In the genomic region with DNA sequence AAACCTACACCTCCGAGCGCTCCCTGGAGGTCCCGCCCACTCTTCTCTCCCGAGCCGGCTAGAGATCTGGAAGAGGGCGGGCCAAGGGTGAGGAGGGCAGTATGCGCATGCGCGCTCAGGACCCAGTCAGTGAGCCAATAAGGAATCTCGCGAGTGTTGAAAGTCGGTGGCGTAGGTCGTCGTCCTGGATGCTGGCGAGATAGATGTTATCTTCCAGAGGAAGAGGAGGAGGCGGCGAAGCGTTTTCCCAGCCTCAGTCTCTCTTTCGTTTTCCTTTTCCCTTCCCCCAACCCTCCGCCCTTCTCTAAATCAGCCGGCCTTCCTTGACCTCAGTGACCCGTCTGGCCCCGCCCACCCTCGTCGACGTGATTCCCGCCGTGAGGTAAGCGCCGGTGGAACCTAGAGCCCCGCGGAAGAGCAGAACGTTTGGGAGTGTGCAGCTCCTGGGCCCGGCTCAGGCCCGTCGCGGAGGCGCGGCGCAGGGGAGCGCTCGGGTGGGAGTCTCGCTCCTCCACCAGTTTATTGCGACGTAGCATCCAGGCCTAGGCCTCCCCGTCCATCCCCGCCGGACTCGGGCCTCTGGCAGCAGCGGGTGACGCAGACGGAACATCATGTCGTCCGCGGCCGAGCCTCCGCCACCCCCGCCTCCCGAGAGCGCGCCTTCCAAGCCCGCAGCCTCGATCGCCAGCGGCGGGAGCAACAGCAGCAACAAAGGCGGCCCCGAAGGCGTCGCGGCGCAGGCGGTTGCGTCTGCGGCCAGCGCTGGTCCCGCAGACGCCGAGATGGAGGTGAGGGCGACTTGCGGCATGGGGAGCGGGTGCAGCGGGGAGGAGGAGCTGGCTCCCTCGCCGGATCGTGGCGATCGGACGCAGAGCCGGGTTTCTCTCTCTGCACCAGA, we compare ENCODE assay signal across 1 cellular context.
A peak's percentile ranks its signal among the peaks of the same experiment; 100 is the strongest.
TF ChIP-seq lines count a peak whose summit lies in the region.

A gene with protein sequence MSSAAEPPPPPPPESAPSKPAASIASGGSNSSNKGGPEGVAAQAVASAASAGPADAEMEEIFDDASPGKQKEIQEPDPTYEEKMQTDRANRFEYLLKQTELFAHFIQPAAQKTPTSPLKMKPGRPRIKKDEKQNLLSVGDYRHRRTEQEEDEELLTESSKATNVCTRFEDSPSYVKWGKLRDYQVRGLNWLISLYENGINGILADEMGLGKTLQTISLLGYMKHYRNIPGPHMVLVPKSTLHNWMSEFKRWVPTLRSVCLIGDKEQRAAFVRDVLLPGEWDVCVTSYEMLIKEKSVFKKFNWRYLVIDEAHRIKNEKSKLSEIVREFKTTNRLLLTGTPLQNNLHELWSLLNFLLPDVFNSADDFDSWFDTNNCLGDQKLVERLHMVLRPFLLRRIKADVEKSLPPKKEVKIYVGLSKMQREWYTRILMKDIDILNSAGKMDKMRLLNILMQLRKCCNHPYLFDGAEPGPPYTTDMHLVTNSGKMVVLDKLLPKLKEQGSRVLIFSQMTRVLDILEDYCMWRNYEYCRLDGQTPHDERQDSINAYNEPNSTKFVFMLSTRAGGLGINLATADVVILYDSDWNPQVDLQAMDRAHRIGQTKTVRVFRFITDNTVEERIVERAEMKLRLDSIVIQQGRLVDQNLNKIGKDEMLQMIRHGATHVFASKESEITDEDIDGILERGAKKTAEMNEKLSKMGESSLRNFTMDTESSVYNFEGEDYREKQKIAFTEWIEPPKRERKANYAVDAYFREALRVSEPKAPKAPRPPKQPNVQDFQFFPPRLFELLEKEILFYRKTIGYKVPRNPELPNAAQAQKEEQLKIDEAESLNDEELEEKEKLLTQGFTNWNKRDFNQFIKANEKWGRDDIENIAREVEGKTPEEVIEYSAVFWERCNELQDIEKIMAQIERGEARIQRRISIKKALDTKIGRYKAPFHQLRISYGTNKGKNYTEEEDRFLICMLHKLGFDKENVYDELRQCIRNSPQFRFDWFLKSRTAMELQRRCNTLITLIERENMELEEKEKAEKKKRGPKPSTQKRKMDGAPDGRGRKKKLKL (plus strand): TSS at position 389 of the 898 bp plus-strand sequence. CDS start 223 bp downstream, at position 612.

TF ChIP-seq in HEK293, 187 proteins besides CTCF, POLR2A, EP300 and RAD21 (continued from another document and continues in another):
- TF ChIP-seq, protein P1, sequence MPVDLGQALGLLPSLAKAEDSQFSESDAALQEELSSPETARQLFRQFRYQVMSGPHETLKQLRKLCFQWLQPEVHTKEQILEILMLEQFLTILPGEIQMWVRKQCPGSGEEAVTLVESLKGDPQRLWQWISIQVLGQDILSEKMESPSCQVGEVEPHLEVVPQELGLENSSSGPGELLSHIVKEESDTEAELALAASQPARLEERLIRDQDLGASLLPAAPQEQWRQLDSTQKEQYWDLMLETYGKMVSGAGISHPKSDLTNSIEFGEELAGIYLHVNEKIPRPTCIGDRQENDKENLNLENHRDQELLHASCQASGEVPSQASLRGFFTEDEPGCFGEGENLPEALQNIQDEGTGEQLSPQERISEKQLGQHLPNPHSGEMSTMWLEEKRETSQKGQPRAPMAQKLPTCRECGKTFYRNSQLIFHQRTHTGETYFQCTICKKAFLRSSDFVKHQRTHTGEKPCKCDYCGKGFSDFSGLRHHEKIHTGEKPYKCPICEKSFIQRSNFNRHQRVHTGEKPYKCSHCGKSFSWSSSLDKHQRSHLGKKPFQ (tag by site-specific recombination; IDR thresholded peaks at IDR 0.05) = no peak
- TF ChIP-seq HOXC10 (CRISPR knock-in tag; IDR thresholded peaks at IDR 0.05) = no peak
- no peak for TF ChIP-seq ZNF266 (tag by site-specific recombination; IDR thresholded peaks at IDR 0.05; ENCODE audit: low read depth)
- no peak for TF ChIP-seq WT1 (tag by site-specific recombination; IDR thresholded peaks at IDR 0.05)
- TF ChIP-seq ZNF221 (tag by site-specific recombination; IDR thresholded peaks at IDR 0.05; ENCODE audit: borderline replicate concordance) = no peak
- no peak for TF ChIP-seq ZNF791 (tag by site-specific recombination; IDR thresholded peaks at IDR 0.05)
- TF ChIP-seq KLF1 (tag by site-specific recombination; IDR thresholded peaks at IDR 0.05) = peak; percentile 24; the same call in 1 of the 2 replicates
- TF ChIP-seq KLF16 (tag by site-specific recombination; IDR thresholded peaks at IDR 0.05) = peak; percentile 68; the same call in 1 of the 2 replicates
- TF ChIP-seq, protein P2, sequence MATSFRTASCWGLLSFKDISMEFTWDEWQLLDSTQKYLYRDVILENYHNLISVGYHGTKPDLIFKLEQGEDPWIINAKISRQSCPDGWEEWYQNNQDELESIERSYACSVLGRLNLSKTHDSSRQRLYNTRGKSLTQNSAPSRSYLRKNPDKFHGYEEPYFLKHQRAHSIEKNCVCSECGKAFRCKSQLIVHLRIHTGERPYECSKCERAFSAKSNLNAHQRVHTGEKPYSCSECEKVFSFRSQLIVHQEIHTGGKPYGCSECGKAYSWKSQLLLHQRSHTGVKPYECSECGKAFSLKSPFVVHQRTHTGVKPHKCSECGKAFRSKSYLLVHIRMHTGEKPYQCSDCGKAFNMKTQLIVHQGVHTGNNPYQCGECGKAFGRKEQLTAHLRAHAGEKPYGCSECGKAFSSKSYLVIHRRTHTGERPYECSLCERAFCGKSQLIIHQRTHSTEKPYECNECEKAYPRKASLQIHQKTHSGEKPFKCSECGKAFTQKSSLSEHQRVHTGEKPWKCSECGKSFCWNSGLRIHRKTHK (tag by site-specific recombination; IDR thresholded peaks at IDR 0.05) = no peak
- TF ChIP-seq, protein P3, sequence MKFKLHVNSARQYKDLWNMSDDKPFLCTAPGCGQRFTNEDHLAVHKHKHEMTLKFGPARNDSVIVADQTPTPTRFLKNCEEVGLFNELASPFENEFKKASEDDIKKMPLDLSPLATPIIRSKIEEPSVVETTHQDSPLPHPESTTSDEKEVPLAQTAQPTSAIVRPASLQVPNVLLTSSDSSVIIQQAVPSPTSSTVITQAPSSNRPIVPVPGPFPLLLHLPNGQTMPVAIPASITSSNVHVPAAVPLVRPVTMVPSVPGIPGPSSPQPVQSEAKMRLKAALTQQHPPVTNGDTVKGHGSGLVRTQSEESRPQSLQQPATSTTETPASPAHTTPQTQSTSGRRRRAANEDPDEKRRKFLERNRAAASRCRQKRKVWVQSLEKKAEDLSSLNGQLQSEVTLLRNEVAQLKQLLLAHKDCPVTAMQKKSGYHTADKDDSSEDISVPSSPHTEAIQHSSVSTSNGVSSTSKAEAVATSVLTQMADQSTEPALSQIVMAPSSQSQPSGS (tag by site-specific recombination; IDR thresholded peaks at IDR 0.05; ENCODE audit: low read depth) = 0 out of 2 replicates have a peak, but pooled peaks have one; percentile 33
- no peak for TF ChIP-seq ZNF785 (tag by site-specific recombination; IDR thresholded peaks at IDR 0.05)
- no peak for TF ChIP-seq ZNF768 (tag by site-specific recombination; IDR thresholded peaks at IDR 0.05)
- TF ChIP-seq, protein P4, sequence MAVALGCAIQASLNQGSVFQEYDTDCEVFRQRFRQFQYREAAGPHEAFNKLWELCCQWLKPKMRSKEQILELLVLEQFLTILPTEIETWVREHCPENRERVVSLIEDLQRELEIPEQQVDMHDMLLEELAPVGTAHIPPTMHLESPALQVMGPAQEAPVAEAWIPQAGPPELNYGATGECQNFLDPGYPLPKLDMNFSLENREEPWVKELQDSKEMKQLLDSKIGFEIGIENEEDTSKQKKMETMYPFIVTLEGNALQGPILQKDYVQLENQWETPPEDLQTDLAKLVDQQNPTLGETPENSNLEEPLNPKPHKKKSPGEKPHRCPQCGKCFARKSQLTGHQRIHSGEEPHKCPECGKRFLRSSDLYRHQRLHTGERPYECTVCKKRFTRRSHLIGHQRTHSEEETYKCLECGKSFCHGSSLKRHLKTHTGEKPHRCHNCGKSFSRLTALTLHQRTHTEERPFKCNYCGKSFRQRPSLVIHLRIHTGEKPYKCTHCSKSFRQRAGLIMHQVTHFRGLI (tag by site-specific recombination; IDR thresholded peaks at IDR 0.05) = no peak
- no peak for TF ChIP-seq ZBTB7A (tag by site-specific recombination; IDR thresholded peaks at IDR 0.05; ENCODE audit: low read depth)
- no peak; the same call in 1 of the 2 replicates for TF ChIP-seq ZBTB48 (tag by site-specific recombination; IDR thresholded peaks at IDR 0.05)
- TF ChIP-seq ZNF544 (tag by site-specific recombination; IDR thresholded peaks at IDR 0.05) = no peak
- TF ChIP-seq ZBTB20 (tag by site-specific recombination; IDR thresholded peaks at IDR 0.05) = peak; percentile 34; the same call in 1 of the 2 replicates
- peak; percentile 94; the same call in 1 of the 2 replicates for TF ChIP-seq ZNF777 (tag by site-specific recombination; IDR thresholded peaks at IDR 0.05; ENCODE audit: borderline replicate concordance)
- peak; percentile 52; the same call in 1 of the 2 replicates for TF ChIP-seq ZSCAN30 (tag by site-specific recombination; IDR thresholded peaks at IDR 0.05)
- no peak for TF ChIP-seq ZNF292 (tag by site-specific recombination; IDR thresholded peaks at IDR 0.05; ENCODE audit: borderline replicate concordance, low read depth)
- no peak for TF ChIP-seq ZNF555 (tag by site-specific recombination; conservative IDR thresholded peaks at IDR 0.05)
- TF ChIP-seq ZBTB21 (tag by site-specific recombination; IDR thresholded peaks at IDR 0.05) = no peak; the same call in 1 of the 2 replicates
- peak; percentile 74 for TF ChIP-seq ZNF629 (tag by site-specific recombination; IDR thresholded peaks at IDR 0.05)
- TF ChIP-seq MYNN (tag by site-specific recombination; IDR thresholded peaks at IDR 0.05; ENCODE audit: borderline replicate concordance) = no peak
- TF ChIP-seq TRIM28 (IDR thresholded peaks at IDR 0.05; ENCODE audit: borderline replicate concordance, low read length) = no peak
- no peak for TF ChIP-seq ZNF792 (tag by site-specific recombination; IDR thresholded peaks at IDR 0.05)
- TF ChIP-seq ZNF146 (tag by site-specific recombination; IDR thresholded peaks at IDR 0.05) = 0 out of 2 replicates have a peak, but pooled peaks have one; percentile 2
- peak; percentile 73 for TF ChIP-seq ZNF341 (tag by site-specific recombination; IDR thresholded peaks at IDR 0.05; ENCODE audit: low read depth)
- peak; percentile 77 for TF ChIP-seq SP3 (tag by site-specific recombination; IDR thresholded peaks at IDR 0.05)
- TF ChIP-seq, protein P5, sequence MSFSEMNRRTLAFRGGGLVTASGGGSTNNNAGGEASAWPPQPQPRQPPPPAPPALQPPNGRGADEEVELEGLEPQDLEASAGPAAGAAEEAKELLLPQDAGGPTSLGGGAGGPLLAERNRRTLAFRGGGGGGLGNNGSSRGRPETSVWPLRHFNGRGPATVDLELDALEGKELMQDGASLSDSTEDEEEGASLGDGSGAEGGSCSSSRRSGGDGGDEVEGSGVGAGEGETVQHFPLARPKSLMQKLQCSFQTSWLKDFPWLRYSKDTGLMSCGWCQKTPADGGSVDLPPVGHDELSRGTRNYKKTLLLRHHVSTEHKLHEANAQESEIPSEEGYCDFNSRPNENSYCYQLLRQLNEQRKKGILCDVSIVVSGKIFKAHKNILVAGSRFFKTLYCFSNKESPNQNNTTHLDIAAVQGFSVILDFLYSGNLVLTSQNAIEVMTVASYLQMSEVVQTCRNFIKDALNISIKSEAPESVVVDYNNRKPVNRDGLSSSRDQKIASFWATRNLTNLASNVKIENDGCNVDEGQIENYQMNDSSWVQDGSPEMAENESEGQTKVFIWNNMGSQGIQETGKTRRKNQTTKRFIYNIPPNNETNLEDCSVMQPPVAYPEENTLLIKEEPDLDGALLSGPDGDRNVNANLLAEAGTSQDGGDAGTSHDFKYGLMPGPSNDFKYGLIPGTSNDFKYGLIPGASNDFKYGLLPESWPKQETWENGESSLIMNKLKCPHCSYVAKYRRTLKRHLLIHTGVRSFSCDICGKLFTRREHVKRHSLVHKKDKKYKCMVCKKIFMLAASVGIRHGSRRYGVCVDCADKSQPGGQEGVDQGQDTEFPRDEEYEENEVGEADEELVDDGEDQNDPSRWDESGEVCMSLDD (tag by site-specific recombination; IDR thresholded peaks at IDR 0.05) = no peak
- TF ChIP-seq ZFP3 (tag by site-specific recombination; IDR thresholded peaks at IDR 0.05; ENCODE audit: low read depth) = no peak
- TF ChIP-seq ZNF223 (tag by site-specific recombination; IDR thresholded peaks at IDR 0.05) = no peak
- TF ChIP-seq SETDB1 (IDR thresholded peaks at IDR 0.05; ENCODE audit: insufficient read length, low read length) = no peak
- no peak for TF ChIP-seq ZNF48 (tag by site-specific recombination; IDR thresholded peaks at IDR 0.05)
- TF ChIP-seq, protein P6, sequence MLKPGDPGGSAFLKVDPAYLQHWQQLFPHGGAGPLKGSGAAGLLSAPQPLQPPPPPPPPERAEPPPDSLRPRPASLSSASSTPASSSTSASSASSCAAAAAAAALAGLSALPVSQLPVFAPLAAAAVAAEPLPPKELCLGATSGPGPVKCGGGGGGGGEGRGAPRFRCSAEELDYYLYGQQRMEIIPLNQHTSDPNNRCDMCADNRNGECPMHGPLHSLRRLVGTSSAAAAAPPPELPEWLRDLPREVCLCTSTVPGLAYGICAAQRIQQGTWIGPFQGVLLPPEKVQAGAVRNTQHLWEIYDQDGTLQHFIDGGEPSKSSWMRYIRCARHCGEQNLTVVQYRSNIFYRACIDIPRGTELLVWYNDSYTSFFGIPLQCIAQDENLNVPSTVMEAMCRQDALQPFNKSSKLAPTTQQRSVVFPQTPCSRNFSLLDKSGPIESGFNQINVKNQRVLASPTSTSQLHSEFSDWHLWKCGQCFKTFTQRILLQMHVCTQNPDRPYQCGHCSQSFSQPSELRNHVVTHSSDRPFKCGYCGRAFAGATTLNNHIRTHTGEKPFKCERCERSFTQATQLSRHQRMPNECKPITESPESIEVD (tag by site-specific recombination; IDR thresholded peaks at IDR 0.05) = no peak
- TF ChIP-seq, protein P7, sequence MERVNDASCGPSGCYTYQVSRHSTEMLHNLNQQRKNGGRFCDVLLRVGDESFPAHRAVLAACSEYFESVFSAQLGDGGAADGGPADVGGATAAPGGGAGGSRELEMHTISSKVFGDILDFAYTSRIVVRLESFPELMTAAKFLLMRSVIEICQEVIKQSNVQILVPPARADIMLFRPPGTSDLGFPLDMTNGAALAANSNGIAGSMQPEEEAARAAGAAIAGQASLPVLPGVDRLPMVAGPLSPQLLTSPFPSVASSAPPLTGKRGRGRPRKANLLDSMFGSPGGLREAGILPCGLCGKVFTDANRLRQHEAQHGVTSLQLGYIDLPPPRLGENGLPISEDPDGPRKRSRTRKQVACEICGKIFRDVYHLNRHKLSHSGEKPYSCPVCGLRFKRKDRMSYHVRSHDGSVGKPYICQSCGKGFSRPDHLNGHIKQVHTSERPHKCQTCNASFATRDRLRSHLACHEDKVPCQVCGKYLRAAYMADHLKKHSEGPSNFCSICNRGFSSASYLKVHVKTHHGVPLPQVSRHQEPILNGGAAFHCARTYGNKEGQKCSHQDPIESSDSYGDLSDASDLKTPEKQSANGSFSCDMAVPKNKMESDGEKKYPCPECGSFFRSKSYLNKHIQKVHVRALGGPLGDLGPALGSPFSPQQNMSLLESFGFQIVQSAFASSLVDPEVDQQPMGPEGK (tag by site-specific recombination; IDR thresholded peaks at IDR 0.05) = 0 out of 2 replicates have a peak, but pooled peaks have one; percentile 25
- no peak for TF ChIP-seq ZNF404 (tag by site-specific recombination; IDR thresholded peaks at IDR 0.05)
